ENCODE assay signal across 8 cellular contexts in genomic region chr1:234600418-234601216, GRCh38. TPM values are rescaled to one million over a fixed set of nuclear protein-coding genes. Genes with fewer than 3 reads are reported as not detected.
DNase-seq lines count a peak whose midpoint lies in the region; ATAC-seq and TF ChIP-seq lines count a peak whose summit lies in the region.

No MANE protein-coding gene starts in this region.

- no peak for TF ChIP-seq CTCF in SU-DHL-6 (IDR thresholded peaks at IDR 0.05; ENCODE audit: insufficient read depth, low read length, poor library complexity, severe bottlenecking)
- no peak for TF ChIP-seq CTCF in natural killer cell (IDR thresholded peaks at IDR 0.05)

- H3K9me3 ChIP-seq in SU-DHL-6 (ENCODE audit: insufficient read depth, low read length) = no peaks in the 10 kb centered on the region

- H3K4me3 Mint-ChIP-seq in natural killer cell = peak overlapping the region; percentile 87

- no peaks in the 10 kb centered on the region for H3K27me3 ChIP-seq in SU-DHL-6 (ENCODE audit: low read length)

- H3K4me1 Mint-ChIP-seq in natural killer cell = peaks cover 53 to 56% of the 10 kb centered on the region in 2 donors

- H3F3A ChIP-seq in SU-DHL-6 (ENCODE audit: insufficient read depth) = peaks cover 68% of the 10 kb centered on the region

- H3K9me3 Mint-ChIP-seq in natural killer cell = no peaks in the 10 kb centered on the region

- no peaks in the 10 kb centered on the region for H3K9me2 ChIP-seq in SU-DHL-6 (replicated peaks; ENCODE audit: insufficient read depth, low read length)

- peaks cover 2% of the 10 kb centered on the region; the same call in 1 of the 2 replicates for H3K36me3 ChIP-seq in SU-DHL-6 (ENCODE audit: low read length)

- H3K36me3 Mint-ChIP-seq in natural killer cell = no peaks in the 10 kb centered on the region

- peaks cover 30% of the 10 kb centered on the region for H3K79me2 ChIP-seq in SU-DHL-6 (ENCODE audit: insufficient read depth, low read length)

- DNase-seq in NCI-H1417 (lab: John Stamatoyannopoulos, UW) (peak in 2 of 3 experiments; percentile 36 to 61), NCI-H1417 treated with DMSO at 0.1 percent for 48 hours (lab: John Stamatoyannopoulos, UW) (no peak), epithelial cell of prostate (ENCODE audit: low read depth, low spot score) (no peak), natural killer cell (no peak)

- H3K27ac Mint-ChIP-seq in natural killer cell = peak overlapping the region; percentile 97 to 99

- intact Hi-C loops in natural killer cell (cut with micrococcal nuclease) = loop anchor here (1.0 to 10.0 kb wide), 2 partner anchors 8 to 724 kb away; partner anchors contain the start of genes ARID4B and GGPS1

- peaks cover 5% of the 10 kb centered on the region; the same call in 1 of the 2 replicates for H4K20me1 ChIP-seq in SU-DHL-6 (ENCODE audit: low read depth, low read length)

- H2AFZ ChIP-seq in SU-DHL-6 (ENCODE audit: low read depth, low read length, severe bottlenecking) = peak overlapping the region; percentile 31

- H3K4me3 ChIP-seq in SU-DHL-6 (ENCODE audit: insufficient read depth, low read length, poor library complexity, severe bottlenecking) = peak overlapping the region; percentile 28

- H3K4me2 ChIP-seq in SU-DHL-6 (ENCODE audit: low read depth, low read length, poor library complexity, severe bottlenecking) = peak overlapping the region; percentile 100

- H3K27ac ChIP-seq in SU-DHL-6 (ENCODE audit: low read depth, low read length) (peak overlapping the region; percentile 93), epithelial cell of prostate (peak overlapping the region; percentile 100)

- ATAC-seq in HG03354 (IDR thresholded peaks at IDR 0.05; ENCODE audit: poor library complexity, severe bottlenecking, unreplicated experiment) = peak; percentile 19
- ATAC-seq in natural killer cell = peak; percentile 22 to 24 (median 22)
- ATAC-seq in HG03159 (IDR thresholded peaks at IDR 0.05; ENCODE audit: unreplicated experiment) = no peak
- ATAC-seq in GM19452 (IDR thresholded peaks at IDR 0.05; ENCODE audit: unreplicated experiment) = no peak

- peak overlapping the region; percentile 64 for H3K9ac ChIP-seq in SU-DHL-6 (ENCODE audit: low read length)

- no peaks in the 10 kb centered on the region for H3K27me3 Mint-ChIP-seq in natural killer cell (ENCODE audit: low read depth in 2 of 2)

RNA-seq across cellular contexts. Expression of gene IRF2BP2, which starts 9.4 kb away (rescaled TPM):
- 100 to 1,000 TPM; 186 to 315 (median 266) TPM for total RNA-seq in natural killer cell

Comparison
In these comparisons a context has a peak if more than half of its experiments do, and no peak if none do; other contexts are left out.
1. DNase-seq: peak in NCI-H1417 (2 of 3); none in NCI-H1417 treated with DMSO at 0.1 percent for 48 hours (single experiment), epithelial cell of prostate (single experiment) and natural killer cell (single experiment).
2. ATAC-seq: peak in HG03354 (single experiment) and natural killer cell (3 of 3); none in HG03159 (single experiment) and GM19452 (single experiment).